ENCODE assay signal across 28 cellular contexts in the genomic region with DNA sequence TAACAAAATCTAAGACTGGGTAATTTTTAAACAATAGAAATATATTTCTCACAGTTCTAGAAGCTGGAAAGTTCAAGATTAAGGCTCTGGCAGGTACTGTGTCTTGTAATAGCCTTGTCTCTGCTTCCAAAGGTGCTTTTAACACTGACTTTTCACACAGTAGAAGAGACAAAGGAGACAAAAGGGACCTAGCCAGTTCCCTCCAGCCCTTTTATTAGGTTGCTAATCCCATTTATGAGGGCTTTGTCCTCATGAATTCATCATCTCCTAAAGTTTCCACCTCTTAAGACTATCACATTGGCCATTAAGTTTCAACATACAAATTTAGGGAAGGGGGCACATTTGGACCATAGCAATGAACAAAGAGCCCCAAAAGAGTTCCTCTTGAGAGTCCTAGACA.
"Had no signal": no experiment of that assay in that cellular context is flagged by ENCODE, and none has a peak within 500 bp of the region (broad histone marks: within the 10 kb centered on the region; RNA-seq: fewer than 3 reads in every experiment).

No MANE protein-coding gene starts in this region.

- H3K36me3 ChIP-seq: stomach, suprapubic skin, thoracic aorta, thyroid gland, tibial artery, tibial nerve, transverse colon, upper lobe of left lung, upper lobe of right lung, uterus, vagina had no signal

- H3K4me1 Mint-ChIP-seq: stimulated activated effector memory CD8-positive, alpha-beta T cell treated with anti-CD3 and anti-CD28 coated beads, Interleukin-12 subunit alpha, Interleukin-12 subunit beta, amount 100 ng/mL, for 72 hours; stimulated activated memory B cell treated with anti-CD40 and anti-IgM and Interleukin-4, amounts not matched to agents 10 μg/mL and 1 μg/mL and 100 μg/mL, for 72 hours; stimulated activated naive B cell treated with anti-CD40 and anti-IgM and Interleukin-4, amounts not matched to agents 10 μg/mL and 1 μg/mL and 100 μg/mL, for 72 hours; stimulated activated naive CD8-positive, alpha-beta T cell treated with anti-CD3 and anti-CD28 coated beads, Interleukin-15, amount 100 ng/mL, for 72 hours had no signal

- ATAC-seq: stimulated activated effector memory CD8-positive, alpha-beta T cell treated with anti-CD3 and anti-CD28 coated beads, Interleukin-12 subunit alpha, Interleukin-12 subunit beta, amount 100 ng/mL, for 72 hours; stimulated activated memory B cell treated with anti-CD40 and anti-IgM and Interleukin-4, amounts not matched to agents 10 μg/mL and 1 μg/mL and 100 μg/mL, for 72 hours; stimulated activated naive B cell treated with anti-CD40 and anti-IgM and Interleukin-4, amounts not matched to agents 10 μg/mL and 1 μg/mL and 100 μg/mL, for 72 hours; stimulated activated naive CD8-positive, alpha-beta T cell treated with anti-CD3 and anti-CD28 coated beads, Interleukin-15, amount 100 ng/mL, for 72 hours; stimulated activated naive CD8-positive, alpha-beta T cell treated with anti-CD3 and anti-CD28 coated beads, Interleukin-15, Interleukin-2, amounts not matched to agents 100 U/mL and 50 U/mL, for 24 hours; upper lobe of right lung had no signal

- H3K4me1 ChIP-seq: stomach, suprapubic skin, testis, thyroid gland, tibial artery, tibial nerve, transverse colon, upper lobe of left lung, upper lobe of right lung, uterus, vagina had no signal

- H3K9me3 ChIP-seq: stomach, suprapubic skin, testis, thoracic aorta, thyroid gland, tibial artery, tibial nerve, transverse colon, upper lobe of left lung, upper lobe of right lung, uterus, vagina had no signal

- H3K27ac Mint-ChIP-seq: stimulated activated effector memory CD8-positive, alpha-beta T cell treated with anti-CD3 and anti-CD28 coated beads, Interleukin-12 subunit alpha, Interleukin-12 subunit beta, amount 100 ng/mL, for 72 hours; stimulated activated memory B cell treated with anti-CD40 and anti-IgM and Interleukin-4, amounts not matched to agents 10 μg/mL and 1 μg/mL and 100 μg/mL, for 72 hours; stimulated activated naive B cell treated with anti-CD40 and anti-IgM and Interleukin-4, amounts not matched to agents 10 μg/mL and 1 μg/mL and 100 μg/mL, for 72 hours; stimulated activated naive CD8-positive, alpha-beta T cell treated with anti-CD3 and anti-CD28 coated beads, Interleukin-15, amount 100 ng/mL, for 72 hours; stimulated activated naive CD8-positive, alpha-beta T cell treated with anti-CD3 and anti-CD28 coated beads, Interleukin-15, Interleukin-2, amounts not matched to agents 100 ng/mL and 50 ng/mL, for 24 hours; type B pancreatic cell had no signal

- H3K27me3 ChIP-seq: suprapubic skin, testis, thyroid gland, tibial artery, tibial nerve, transverse colon, upper lobe of left lung, upper lobe of right lung, uterus, vagina had no signal

- H3K4me3 ChIP-seq: stomach, suprapubic skin, testis, thoracic aorta, thyroid gland, tibial artery, tibial nerve, transverse colon, upper lobe of left lung, upper lobe of right lung, uterus, vagina had no signal

- H3K27me3 Mint-ChIP-seq: stimulated activated memory B cell treated with anti-CD40 and anti-IgM and Interleukin-4, amounts not matched to agents 10 μg/mL and 1 μg/mL and 100 μg/mL, for 72 hours; stimulated activated naive CD8-positive, alpha-beta T cell treated with anti-CD3 and anti-CD28 coated beads, Interleukin-15, amount 100 ng/mL, for 72 hours had no signal

- H3K36me3 Mint-ChIP-seq: stimulated activated effector memory CD8-positive, alpha-beta T cell treated with anti-CD3 and anti-CD28 coated beads, Interleukin-12 subunit alpha, Interleukin-12 subunit beta, amount 100 ng/mL, for 72 hours; stimulated activated memory B cell treated with anti-CD40 and anti-IgM and Interleukin-4, amounts not matched to agents 10 μg/mL and 1 μg/mL and 100 μg/mL, for 72 hours; stimulated activated naive B cell treated with anti-CD40 and anti-IgM and Interleukin-4, amounts not matched to agents 10 μg/mL and 1 μg/mL and 100 μg/mL, for 72 hours; type B pancreatic cell had no signal

- H3K9me3 Mint-ChIP-seq: stimulated activated effector memory CD8-positive, alpha-beta T cell treated with anti-CD3 and anti-CD28 coated beads, Interleukin-12 subunit alpha, Interleukin-12 subunit beta, amount 100 ng/mL, for 72 hours; stimulated activated memory B cell treated with anti-CD40 and anti-IgM and Interleukin-4, amounts not matched to agents 10 μg/mL and 1 μg/mL and 100 μg/mL, for 72 hours; stimulated activated naive B cell treated with anti-CD40 and anti-IgM and Interleukin-4, amounts not matched to agents 10 μg/mL and 1 μg/mL and 100 μg/mL, for 72 hours; stimulated activated naive CD8-positive, alpha-beta T cell treated with anti-CD3 and anti-CD28 coated beads, Interleukin-15, amount 100 ng/mL, for 72 hours; stimulated activated naive CD8-positive, alpha-beta T cell treated with anti-CD3 and anti-CD28 coated beads, Interleukin-15, Interleukin-2, amounts not matched to agents 100 ng/mL and 50 ng/mL, for 24 hours; type B pancreatic cell had no signal

- H3K27ac ChIP-seq: stomach, suprapubic skin, testis, thoracic aorta, thyroid gland, tibial artery, tibial nerve, transverse colon, upper lobe of left lung, upper lobe of right lung, uterus, vagina had no signal

- DNase-seq: stimulated activated CD4-positive, alpha-beta T cell treated with anti-CD3 and anti-CD28 coated beads, Interleukin-2, amount 100 ng/mL, for 48 hours; stimulated activated CD4-positive, alpha-beta T cell treated with anti-CD3 and anti-CD28 coated beads, Interleukin-4, amount 100 ng/mL, for 1 hour; stimulated activated CD4-positive, alpha-beta T cell treated with anti-CD3 and anti-CD28 coated beads, Interleukin-4, amount 100 ng/mL, for 24 hours; stimulated activated CD4-positive, alpha-beta T cell treated with anti-CD3 and anti-CD28 coated beads, Interleukin-4, amount 100 ng/mL, for 4 hours; stimulated activated CD8-positive, alpha-beta memory T cell treated with anti-CD3 and anti-CD28 coated beads, Interleukin-4, amount 100 ng/mL, for 48 hours; stimulated activated naive B cell treated with anti-CD40 and anti-IgM and Interleukin-4, amounts not matched to agents 10 μg/mL and 1 μg/mL and 100 μg/mL, for 72 hours; stimulated activated naive CD4-positive, alpha-beta T cell; stimulated activated naive CD4-positive, alpha-beta T cell treated with Interleukin-2 at 50 U/mL for 16 hours; stimulated activated naive CD8-positive, alpha-beta T cell treated with anti-CD3 and anti-CD28 coated beads, Interleukin-15, amount 100 ng/mL, for 72 hours; stimulated activated naive CD8-positive, alpha-beta T cell treated with anti-CD3 and anti-CD28 coated beads, Interleukin-15, Interleukin-2, amounts not matched to agents 100 U/mL and 50 U/mL, for 24 hours; stomach; substantia nigra; testis; thyroid gland; tibial artery; transverse colon; trophoblast cell; upper lobe of left lung; upper lobe of right lung; uterus had no signal

- H3K4me3 Mint-ChIP-seq: stimulated activated effector memory CD8-positive, alpha-beta T cell treated with anti-CD3 and anti-CD28 coated beads, Interleukin-12 subunit alpha, Interleukin-12 subunit beta, amount 100 ng/mL, for 72 hours; stimulated activated memory B cell treated with anti-CD40 and anti-IgM and Interleukin-4, amounts not matched to agents 10 μg/mL and 1 μg/mL and 100 μg/mL, for 72 hours; stimulated activated naive B cell treated with anti-CD40 and anti-IgM and Interleukin-4, amounts not matched to agents 10 μg/mL and 1 μg/mL and 100 μg/mL, for 72 hours; stimulated activated naive CD8-positive, alpha-beta T cell treated with anti-CD3 and anti-CD28 coated beads, Interleukin-15, amount 100 ng/mL, for 72 hours; stimulated activated naive CD8-positive, alpha-beta T cell treated with anti-CD3 and anti-CD28 coated beads, Interleukin-15, Interleukin-2, amounts not matched to agents 100 ng/mL and 50 ng/mL, for 24 hours; type B pancreatic cell had no signal
